Comparison of ENCODE assay signal across 11 cellular contexts in genomic region chr10:126252884-126253612, GRCh38.
DNase-seq lines count a peak whose midpoint lies in the region; TF ChIP-seq lines count a peak whose summit lies in the region.
"Had no signal": no experiment of that assay in that cellular context is flagged by ENCODE, and none has a peak within 500 bp of the region (broad histone marks: within the 10 kb centered on the region; RNA-seq: fewer than 3 reads in every experiment).

No MANE protein-coding gene starts in this region.

- H3K4me1 Mint-ChIP-seq in activated T-helper 1 cell treated with anti-CD3 and anti-CD28 coated beads, Interleukin-12 subunit alpha, Interleukin-12 subunit beta, Interleukin-2, Interleukin-4 antibody, amounts not matched to agents 30 ng/mL and 10 ng/mL and 1 ng/mL, durations not matched to agents 14 hours and 24 hours and 36 hours (ENCODE audit: low read depth) = no peaks in the 10 kb centered on the region

- no peak overlapping the region for H3K4me3 Mint-ChIP-seq in activated T-helper 1 cell treated with anti-CD3 and anti-CD28 coated beads, Interleukin-12 subunit alpha, Interleukin-12 subunit beta, Interleukin-2, Interleukin-4 antibody, amounts not matched to agents 30 ng/mL and 10 ng/mL and 1 ng/mL, durations not matched to agents 14 hours and 24 hours and 36 hours
- H3K4me3 Mint-ChIP-seq: CD14-positive monocyte had no signal

- H4K91ac ChIP-seq in mesenchymal stem cell (ENCODE audit: low read length) = peak overlapping the region; percentile 98

- H2AK5ac ChIP-seq in mesenchymal stem cell (ENCODE audit: low read length, severe bottlenecking) = peak overlapping the region; percentile 35

- H3K27me3 Mint-ChIP-seq in activated T-helper 1 cell treated with anti-CD3 and anti-CD28 coated beads, Interleukin-12 subunit alpha, Interleukin-12 subunit beta, Interleukin-2, Interleukin-4 antibody, amounts not matched to agents 30 ng/mL and 10 ng/mL and 1 ng/mL, durations not matched to agents 14 hours and 24 hours and 36 hours (ENCODE audit: insufficient read depth) = no peaks in the 10 kb centered on the region

- DNase-seq in AG04450 (ENCODE audit: low read depth, low spot score) (peak; percentile 93), NCI-H226 (peak; percentile 79), choroid plexus epithelial cell (ENCODE audit: low read depth) (peak; percentile 94), mesenchymal stem cell (peak; percentile 99), cerebellum (ENCODE audit: low spot score) (no peak), caudate nucleus (lab: John Stamatoyannopoulos, UW) (no peak), GDM1 (lab: John Stamatoyannopoulos, UW) (no peak)
- no peak for DNase-seq in activated T-helper 1 cell treated with anti-CD3 and anti-CD28 coated beads, Interleukin-12 subunit alpha, Interleukin-12 subunit beta, Interleukin-2, Interleukin-4 antibody, amounts not matched to agents 30 ng/mL and 10 ng/mL and 1 ng/mL, durations not matched to agents 14 hours and 24 hours and 36 hours (ENCODE audit: low spot score)
- DNase-seq: activated CD4-positive, alpha-beta T cell treated with anti-CD3 and anti-CD28 coated beads for 1 hour; psoas muscle had no signal

- H3K27ac ChIP-seq in AG04450 (ENCODE audit: low read depth, low read length) = peak overlapping the region; percentile 87
- H3K27ac ChIP-seq in mesenchymal stem cell (ENCODE audit: low read length, poor library complexity, severe bottlenecking) = peak overlapping the region; percentile 40
- H3K27ac ChIP-seq in caudate nucleus (ENCODE audit: low read depth, low read length) = no peak overlapping the region
- H3K27ac ChIP-seq: psoas muscle had no signal

- H2BK120ac ChIP-seq in mesenchymal stem cell (ENCODE audit: low read depth, low read length) = peak overlapping the region; percentile 82

- CTCF ChIA-PET in AG04450 (lab: Charles Lee) = interaction anchor here (0.6 to 1.2 kb wide), 5 partner anchors 101 to 271 kb away, joined by 3 to 10 read pairs (median 3); no protein-coding TSS in a partner anchor

- H2BK5ac ChIP-seq in mesenchymal stem cell (ENCODE audit: low read depth, low read length, poor library complexity, severe bottlenecking) = no peak overlapping the region

- no peak overlapping the region for H3K4me2 ChIP-seq in mesenchymal stem cell (ENCODE audit: low read length, poor library complexity, severe bottlenecking)

- POLR2A ChIA-PET in AG04450 (lab: Yijun Ruan, JAX) = interaction anchor here (0.6 to 1.6 kb wide), 11 partner anchors 11 to 1091 kb away, joined by 3 to 8 read pairs (median 3); no protein-coding TSS in a partner anchor

- H3K9me3 ChIP-seq in AG04450 (ENCODE audit: control insufficient read depth, insufficient read depth, low read length) = peaks cover 8% of the 10 kb centered on the region
- peaks cover 4% of the 10 kb centered on the region for H3K9me3 ChIP-seq in mesenchymal stem cell (ENCODE audit: control insufficient read depth, low read length)
- H3K9me3 ChIP-seq: psoas muscle had no signal

- H3K27me3 ChIP-seq in AG04450 (ENCODE audit: control insufficient read depth, insufficient read depth, low read length) (no peaks in the 10 kb centered on the region), mesenchymal stem cell (ENCODE audit: control insufficient read depth in 1 of 2, insufficient read depth in 1 of 2, low read length in 2 of 2) (no peaks in the 10 kb centered on the region)

- no peak overlapping the region for H2BK15ac ChIP-seq in mesenchymal stem cell (ENCODE audit: low read depth, poor library complexity, severe bottlenecking)

- H3K18ac ChIP-seq in mesenchymal stem cell (ENCODE audit: low read depth in 1 of 2, low read length in 2 of 2) = peak overlapping the region; percentile 78 to 99

- no peak for TF ChIP-seq CTCF in AG04450 (IDR thresholded peaks at IDR 0.05; ENCODE audit: low read depth, low read length)
- no peak for TF ChIP-seq CTCF in choroid plexus epithelial cell (conservative IDR thresholded peaks at IDR 0.05; ENCODE audit: low read depth, low read length)

- H3K27ac Mint-ChIP-seq in activated T-helper 1 cell treated with anti-CD3 and anti-CD28 coated beads, Interleukin-12 subunit alpha, Interleukin-12 subunit beta, Interleukin-2, Interleukin-4 antibody, amounts not matched to agents 30 ng/mL and 10 ng/mL and 1 ng/mL, durations not matched to agents 14 hours and 24 hours and 36 hours = no peak overlapping the region
- H3K27ac Mint-ChIP-seq: CD14-positive monocyte had no signal

- H3K9me3 Mint-ChIP-seq in activated T-helper 1 cell treated with anti-CD3 and anti-CD28 coated beads, Interleukin-12 subunit alpha, Interleukin-12 subunit beta, Interleukin-2, Interleukin-4 antibody, amounts not matched to agents 30 ng/mL and 10 ng/mL and 1 ng/mL, durations not matched to agents 14 hours and 24 hours and 36 hours = peaks cover 19% of the 10 kb centered on the region

- peak overlapping the region in 1 of 2 experiments; percentile 64 for H3K14ac ChIP-seq in mesenchymal stem cell (ENCODE audit: low read length in 2 of 2)

- WGBS in mesenchymal stem cell = 2% methylated on average over 8 of the region's 9 CpGs

- peak overlapping the region; percentile 66 to 98 for H3K4ac ChIP-seq in mesenchymal stem cell (ENCODE audit: low read depth in 1 of 2, low read length in 2 of 2)

- H3K79me1 ChIP-seq in mesenchymal stem cell (replicated peaks; ENCODE audit: low read length, poor library complexity, severe bottlenecking) = peaks cover 21% of the 10 kb centered on the region

- H2AFZ ChIP-seq in mesenchymal stem cell (ENCODE audit: low read depth, low read length) = no peak overlapping the region

- peak overlapping the region; percentile 99 to 100 for H2BK12ac ChIP-seq in mesenchymal stem cell (ENCODE audit: low read length in 2 of 2)

- no peaks in the 10 kb centered on the region for H3K36me3 Mint-ChIP-seq in activated T-helper 1 cell treated with anti-CD3 and anti-CD28 coated beads, Interleukin-12 subunit alpha, Interleukin-12 subunit beta, Interleukin-2, Interleukin-4 antibody, amounts not matched to agents 30 ng/mL and 10 ng/mL and 1 ng/mL, durations not matched to agents 14 hours and 24 hours and 36 hours (ENCODE audit: low read depth)
- H3K36me3 Mint-ChIP-seq: CD14-positive monocyte had no signal

- peaks cover 19 to 51% of the 10 kb centered on the region in 2 experiments for H3K36me3 ChIP-seq in mesenchymal stem cell (ENCODE audit: control insufficient read depth in 1 of 2, insufficient read depth in 2 of 2, low read depth in 1 of 2, low read length in 2 of 2)

- peak overlapping the region; percentile 75 for H3K9ac ChIP-seq in mesenchymal stem cell (ENCODE audit: low read length)

- H3K4me1 ChIP-seq in mesenchymal stem cell (ENCODE audit: control insufficient read depth, insufficient read depth, low read depth, low read length) = peaks cover 12% of the 10 kb centered on the region
- H3K4me1 ChIP-seq: psoas muscle had no signal

- peak overlapping the region; percentile 86 for H4K8ac ChIP-seq in mesenchymal stem cell (ENCODE audit: low read length)

- intact Hi-C loops in activated T-helper 1 cell treated with anti-CD3 and anti-CD28 coated beads, Interleukin-12 subunit alpha, Interleukin-12 subunit beta, Interleukin-2, Interleukin-4 antibody, amounts not matched to agents 30 ng/mL and 10 ng/mL and 1 ng/mL, durations not matched to agents 14 hours and 24 hours and 36 hours (cut with micrococcal nuclease) = no loop called here

- H3K23ac ChIP-seq in mesenchymal stem cell (ENCODE audit: low read length in 2 of 2) = peak overlapping the region in 1 of 2 experiments; percentile 43

- H3K4me3 ChIP-seq in AG04450 (ENCODE audit: low read depth, low read length) = no peak overlapping the region
- H3K4me3 ChIP-seq in choroid plexus epithelial cell (ENCODE audit: low read depth, low read length) = no peak overlapping the region
- no peak overlapping the region for H3K4me3 ChIP-seq in mesenchymal stem cell (ENCODE audit: insufficient read depth in 1 of 2, low read depth in 1 of 2, low read length in 2 of 2)
- H3K4me3 ChIP-seq: psoas muscle had no signal

Comparison
In these comparisons a context has a peak if more than half of its experiments do, and no peak if none do; other contexts are left out.
1. DNase-seq: peak in AG04450 (single experiment), NCI-H226 (single experiment), choroid plexus epithelial cell (single experiment) and mesenchymal stem cell (single experiment); none in activated T-helper 1 cell treated with anti-CD3 and anti-CD28 coated beads, Interleukin-12 subunit alpha, Interleukin-12 subunit beta, Interleukin-2, Interleukin-4 antibody, amounts not matched to agents 30 ng/mL and 10 ng/mL and 1 ng/mL, durations not matched to agents 14 hours and 24 hours and 36 hours (single experiment), cerebellum (single experiment), caudate nucleus (0 of 61) and GDM1 (single experiment).